ENCODE assay signal across 1 cellular context in the genomic region with DNA sequence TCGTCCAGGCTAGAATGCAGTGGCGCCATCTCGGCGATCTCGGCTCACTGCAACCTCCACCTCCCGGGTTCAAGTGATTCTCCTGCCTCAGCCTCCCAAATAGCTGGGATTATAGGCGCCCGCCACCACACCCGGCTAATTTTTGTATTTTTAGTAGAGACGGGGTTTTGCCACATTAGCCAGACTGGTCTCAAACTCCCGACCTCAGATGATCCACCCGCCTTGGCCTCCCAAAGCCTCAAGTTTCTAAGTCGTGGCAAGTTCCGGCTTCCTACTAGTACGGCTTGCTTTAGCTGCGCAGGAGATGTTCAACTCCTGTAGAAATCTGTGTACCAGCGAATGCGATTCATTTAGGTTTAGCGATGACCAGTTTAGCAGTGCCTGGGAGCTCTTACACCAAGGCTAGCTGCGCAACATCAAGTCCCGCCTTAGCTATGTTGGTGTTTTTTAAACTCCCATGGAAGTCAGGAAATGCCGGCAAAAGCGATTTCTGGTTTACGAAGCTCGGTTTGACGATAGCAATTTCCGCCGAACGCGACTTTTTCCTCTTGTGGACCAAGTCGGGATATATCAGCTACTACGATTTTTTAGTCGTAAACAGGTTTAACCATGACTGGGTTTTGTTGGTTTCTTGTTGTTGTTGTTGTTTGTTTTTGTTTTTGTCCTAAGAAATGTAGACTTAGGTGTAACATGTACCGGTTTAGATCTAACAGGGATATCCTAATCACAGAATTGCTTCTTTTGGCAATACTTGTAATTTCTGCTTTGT.
TF ChIP-seq lines count a peak whose summit lies in the region.

No MANE protein-coding gene starts in this region.

TF ChIP-seq in WTC11, 78 proteins besides CTCF, POLR2A, EP300 and RAD21 (continued from another document):
- TF ChIP-seq, protein P1, sequence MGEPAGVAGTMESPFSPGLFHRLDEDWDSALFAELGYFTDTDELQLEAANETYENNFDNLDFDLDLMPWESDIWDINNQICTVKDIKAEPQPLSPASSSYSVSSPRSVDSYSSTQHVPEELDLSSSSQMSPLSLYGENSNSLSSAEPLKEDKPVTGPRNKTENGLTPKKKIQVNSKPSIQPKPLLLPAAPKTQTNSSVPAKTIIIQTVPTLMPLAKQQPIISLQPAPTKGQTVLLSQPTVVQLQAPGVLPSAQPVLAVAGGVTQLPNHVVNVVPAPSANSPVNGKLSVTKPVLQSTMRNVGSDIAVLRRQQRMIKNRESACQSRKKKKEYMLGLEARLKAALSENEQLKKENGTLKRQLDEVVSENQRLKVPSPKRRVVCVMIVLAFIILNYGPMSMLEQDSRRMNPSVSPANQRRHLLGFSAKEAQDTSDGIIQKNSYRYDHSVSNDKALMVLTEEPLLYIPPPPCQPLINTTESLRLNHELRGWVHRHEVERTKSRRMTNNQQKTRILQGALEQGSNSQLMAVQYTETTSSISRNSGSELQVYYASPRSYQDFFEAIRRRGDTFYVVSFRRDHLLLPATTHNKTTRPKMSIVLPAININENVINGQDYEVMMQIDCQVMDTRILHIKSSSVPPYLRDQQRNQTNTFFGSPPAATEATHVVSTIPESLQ (CRISPR knock-in tag; IDR thresholded peaks at IDR 0.05) = no peak
- TF ChIP-seq, protein P2, sequence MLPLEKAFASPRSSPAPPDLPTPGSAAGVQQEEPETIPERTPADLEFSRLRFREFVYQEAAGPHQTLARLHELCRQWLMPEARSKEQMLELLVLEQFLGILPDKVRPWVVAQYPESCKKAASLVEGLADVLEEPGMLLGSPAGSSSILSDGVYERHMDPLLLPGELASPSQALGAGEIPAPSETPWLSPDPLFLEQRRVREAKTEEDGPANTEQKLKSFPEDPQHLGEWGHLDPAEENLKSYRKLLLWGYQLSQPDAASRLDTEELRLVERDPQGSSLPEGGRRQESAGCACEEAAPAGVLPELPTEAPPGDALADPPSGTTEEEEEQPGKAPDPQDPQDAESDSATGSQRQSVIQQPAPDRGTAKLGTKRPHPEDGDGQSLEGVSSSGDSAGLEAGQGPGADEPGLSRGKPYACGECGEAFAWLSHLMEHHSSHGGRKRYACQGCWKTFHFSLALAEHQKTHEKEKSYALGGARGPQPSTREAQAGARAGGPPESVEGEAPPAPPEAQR (CRISPR knock-in tag; IDR thresholded peaks at IDR 0.05) = no peak
TF ChIP-seq in WTC11: peak in this region for 0.
